ENCODE assay signal across 28 cellular contexts in genomic region chr11:69921429-69922014, GRCh38.
DNase-seq lines count a peak whose midpoint lies in the region; ATAC-seq and TF ChIP-seq lines count a peak whose summit lies in the region.
"Had no signal": no experiment of that assay in that cellular context is flagged by ENCODE, and none has a peak within 500 bp of the region (broad histone marks: within the 10 kb centered on the region; RNA-seq: fewer than 3 reads in every experiment).

No MANE protein-coding gene starts in this region.

- POLR2A ChIA-PET in activated naive CD8-positive, alpha-beta T cell treated with anti-CD3 and anti-CD28 coated beads, Interleukin-2, amount 10 ng/mL, durations not matched to agents 7 days and 5 days (lab: Charles Lee): no interaction called here

- intact Hi-C loops in sigmoid colon (cut with DNase I): no loop called here

- WGBS in sigmoid colon, 2 donors: 79 to 81% methylated on average over 18 of the region's 18 CpGs

- H3K36me3 ChIP-seq in Peyer's patch: no peaks in the 10 kb centered on the region
- H3K36me3 ChIP-seq in sigmoid colon: no peaks in the 10 kb centered on the region
- H3K36me3 ChIP-seq: pancreas, tibial artery had no signal

- no peak overlapping the region for H3K4me3 ChIP-seq in Peyer's patch
- H3K4me3 ChIP-seq in sigmoid colon: no peak overlapping the region
- H3K4me3 ChIP-seq: pancreas, tibial artery had no signal

- H3K4me1 ChIP-seq in Peyer's patch: peaks cover 0 to 6% (median 0%) of the 10 kb centered on the region in 4 donors
- peaks cover 0 to 24% (median 10%) of the 10 kb centered on the region in 4 donors for H3K4me1 ChIP-seq in sigmoid colon
- H3K4me1 ChIP-seq: pancreas had no signal

- no peaks in the 10 kb centered on the region for H3K27me3 ChIP-seq in Peyer's patch
- peaks cover 0 to 48% (median 0%) of the 10 kb centered on the region in 3 donors for H3K27me3 ChIP-seq in sigmoid colon
- H3K27me3 ChIP-seq: pancreas, tibial artery had no signal

- no peak for TF ChIP-seq EP300 in sigmoid colon (IDR thresholded peaks at IDR 0.05)

- peaks cover 6% of the 10 kb centered on the region for H3K4me1 Mint-ChIP-seq in activated naive CD8-positive, alpha-beta T cell treated with anti-CD3 and anti-CD28 coated beads, Interleukin-2, amount 10 ng/mL, durations not matched to agents 7 days and 5 days
- H3K4me1 Mint-ChIP-seq in activated naive CD8-positive, alpha-beta T cell treated with anti-CD3 and anti-CD28 coated beads, Interleukin-2, amount 50 U/mL, for 24 hours: peaks cover 6% of the 10 kb centered on the region
- H3K4me1 Mint-ChIP-seq: central memory CD8-positive, alpha-beta T cell had no signal

- no peak overlapping the region for H3K4me3 Mint-ChIP-seq in activated naive CD8-positive, alpha-beta T cell treated with anti-CD3 and anti-CD28 coated beads, Interleukin-2, amount 10 ng/mL, durations not matched to agents 7 days and 5 days
- no peak overlapping the region for H3K4me3 Mint-ChIP-seq in activated naive CD8-positive, alpha-beta T cell treated with anti-CD3 and anti-CD28 coated beads, Interleukin-2, amount 50 U/mL, for 24 hours
- H3K4me3 Mint-ChIP-seq: activated CD4-positive, alpha-beta memory T cell treated with anti-CD3 and anti-CD28 coated beads, Interleukin-2, amount 10 ng/mL, durations not matched to agents 7 days and 5 days; CD4-positive, alpha-beta T cell; central memory CD8-positive, alpha-beta T cell; H9; memory B cell; nephron progenitor cell; T-helper 2 cell treated with Interferon-gamma antibody and Interleukin-4, amounts not matched to agents 5 μg/mL and 100 μg/mL, for 36 hours had no signal

- H3K27me3 Mint-ChIP-seq in activated naive CD8-positive, alpha-beta T cell treated with anti-CD3 and anti-CD28 coated beads, Interleukin-2, amount 10 ng/mL, durations not matched to agents 7 days and 5 days: peaks cover 28% of the 10 kb centered on the region
- peaks cover 43% of the 10 kb centered on the region for H3K27me3 Mint-ChIP-seq in activated naive CD8-positive, alpha-beta T cell treated with anti-CD3 and anti-CD28 coated beads, Interleukin-2, amount 50 U/mL, for 24 hours

- no peak overlapping the region for H3K27ac ChIP-seq in Peyer's patch
- H3K27ac ChIP-seq in sigmoid colon: peak overlapping the region in 2 of 4 donors; percentile 3 to 52
- H3K27ac ChIP-seq: pancreas, tibial artery had no signal

- H3K36me3 Mint-ChIP-seq in activated naive CD8-positive, alpha-beta T cell treated with anti-CD3 and anti-CD28 coated beads, Interleukin-2, amount 10 ng/mL, durations not matched to agents 7 days and 5 days: no peaks in the 10 kb centered on the region
- H3K36me3 Mint-ChIP-seq in activated naive CD8-positive, alpha-beta T cell treated with anti-CD3 and anti-CD28 coated beads, Interleukin-2, amount 50 U/mL, for 24 hours (ENCODE audit: low read depth): no peaks in the 10 kb centered on the region

- TF ChIP-seq POLR2A in Peyer's patch (IDR thresholded peaks at IDR 0.05): no peak
- TF ChIP-seq POLR2A in sigmoid colon (IDR thresholded peaks at IDR 0.05): no peak

- H3K9me3 ChIP-seq in Peyer's patch (no peaks in the 10 kb centered on the region), sigmoid colon (no peaks in the 10 kb centered on the region)
- H3K9me3 ChIP-seq: pancreas, tibial artery had no signal

- TF ChIP-seq CTCF in Peyer's patch (IDR thresholded peaks at IDR 0.05) (no peak), sigmoid colon (IDR thresholded peaks at IDR 0.05) (no peak)

- no peaks in the 10 kb centered on the region for H3K9me3 Mint-ChIP-seq in activated naive CD8-positive, alpha-beta T cell treated with anti-CD3 and anti-CD28 coated beads, Interleukin-2, amount 10 ng/mL, durations not matched to agents 7 days and 5 days
- H3K9me3 Mint-ChIP-seq in activated naive CD8-positive, alpha-beta T cell treated with anti-CD3 and anti-CD28 coated beads, Interleukin-2, amount 50 U/mL, for 24 hours: no peaks in the 10 kb centered on the region
- H3K9me3 Mint-ChIP-seq: activated CD4-positive, alpha-beta memory T cell treated with anti-CD3 and anti-CD28 coated beads, Interleukin-2, amount 10 ng/mL, durations not matched to agents 7 days and 5 days; CD4-positive, alpha-beta T cell; central memory CD8-positive, alpha-beta T cell; T-helper 2 cell treated with Interferon-gamma antibody and Interleukin-4, amounts not matched to agents 5 μg/mL and 100 μg/mL, for 36 hours had no signal

- no peak for ATAC-seq in activated naive CD8-positive, alpha-beta T cell treated with anti-CD3 and anti-CD28 coated beads, Interleukin-2, amount 10 ng/mL, durations not matched to agents 7 days and 5 days (ENCODE audit: low read depth)
- ATAC-seq in activated naive CD8-positive, alpha-beta T cell treated with anti-CD3 and anti-CD28 coated beads, Interleukin-2, amount 50 U/mL, for 24 hours: no peak
- ATAC-seq: esophagus mucosa, pancreas had no signal

- DNase-seq in activated naive CD8-positive, alpha-beta T cell treated with anti-CD3 and anti-CD28 coated beads, Interleukin-2, amount 10 ng/mL, durations not matched to agents 7 days and 5 days: peak; percentile 21
- DNase-seq in activated naive CD8-positive, alpha-beta T cell treated with anti-CD3 and anti-CD28 coated beads, Interleukin-2, amount 50 U/mL, for 24 hours: no peak
- DNase-seq in Peyer's patch: peak in 2 of 3 donors; percentile 14 to 36
- peak; percentile 48 for DNase-seq in islet precursor cell
- DNase-seq in sigmoid colon: peak; percentile 57
- DNase-seq in HUDEP-2 (lab: John Stamatoyannopoulos, UW; ENCODE audit: unreplicated experiment in 76 of 76): no peak
- no peak for DNase-seq in NCI-H82 treated with DMSO at 0.1 percent for 48 hours (lab: John Stamatoyannopoulos, UW; ENCODE audit: unreplicated experiment)
- no peak for DNase-seq in DMS 273 treated with DMSO at 0.1 percent for 48 hours (lab: John Stamatoyannopoulos, UW)
- DNase-seq: activated CD4-positive, alpha-beta memory T cell treated with anti-CD3 and anti-CD28 coated beads, Interleukin-2, amount 10 ng/mL, durations not matched to agents 7 days and 5 days; activated CD4-positive, alpha-beta T cell treated with anti-CD3 and anti-CD28 coated beads for 1 hour; AML-193; dermis blood vessel endothelial cell; foreskin fibroblast; Kasumi-1; kidney glomerular epithelial cell; NCI-H1417 treated with DMSO at 0.1 percent for 48 hours; NCI-H2029 treated with DMSO at 0.1 percent for 48 hours; NCI-H524 treated with DMSO at 0.1 percent for 48 hours; stimulated activated CD4-positive, alpha-beta T cell treated with anti-CD3 and anti-CD28 coated beads, Interleukin-4, amount 100 ng/mL, for 24 hours had no signal

- H3K27ac Mint-ChIP-seq in activated naive CD8-positive, alpha-beta T cell treated with anti-CD3 and anti-CD28 coated beads, Interleukin-2, amount 10 ng/mL, durations not matched to agents 7 days and 5 days: no peak overlapping the region
- H3K27ac Mint-ChIP-seq in activated naive CD8-positive, alpha-beta T cell treated with anti-CD3 and anti-CD28 coated beads, Interleukin-2, amount 50 U/mL, for 24 hours: no peak overlapping the region
- H3K27ac Mint-ChIP-seq: activated CD4-positive, alpha-beta memory T cell treated with anti-CD3 and anti-CD28 coated beads, Interleukin-2, amount 10 ng/mL, durations not matched to agents 7 days and 5 days; CD4-positive, alpha-beta T cell; H9; memory B cell; nephron progenitor cell; T-helper 2 cell treated with Interferon-gamma antibody and Interleukin-4, amounts not matched to agents 5 μg/mL and 100 μg/mL, for 36 hours had no signal

Comparison
In these comparisons a context has a peak if more than half of its experiments do, and no peak if none do; other contexts are left out.
1. DNase-seq: peak in activated naive CD8-positive, alpha-beta T cell treated with anti-CD3 and anti-CD28 coated beads, Interleukin-2, amount 10 ng/mL, durations not matched to agents 7 days and 5 days (single experiment), Peyer's patch (2 of 3), islet precursor cell (single experiment) and sigmoid colon (single experiment); none in activated naive CD8-positive, alpha-beta T cell treated with anti-CD3 and anti-CD28 coated beads, Interleukin-2, amount 50 U/mL, for 24 hours (single experiment), HUDEP-2 (0 of 76), NCI-H82 treated with DMSO at 0.1 percent for 48 hours (single experiment) and DMS 273 treated with DMSO at 0.1 percent for 48 hours (single experiment).